ENCODE assay signal across 10 cellular contexts in the genomic region with DNA sequence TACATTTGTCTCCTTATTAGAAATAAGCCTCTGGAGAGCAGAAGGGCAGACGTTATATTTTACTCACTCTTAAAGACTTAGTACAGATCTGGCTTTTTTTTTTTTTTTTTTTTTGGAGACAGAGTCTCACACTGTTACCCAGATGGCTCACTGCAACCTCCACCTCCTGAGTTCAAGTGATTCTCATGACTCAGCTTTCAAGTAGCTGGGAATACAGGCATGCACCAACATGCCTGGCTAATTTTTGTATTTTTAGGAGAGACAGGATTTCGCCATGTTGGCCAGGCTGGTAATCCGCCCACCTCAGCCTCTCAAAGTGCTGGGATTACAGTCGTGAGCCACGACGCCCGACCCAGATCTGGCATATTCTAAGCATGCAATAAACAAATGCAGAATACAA. TPM values are rescaled to one million over a fixed set of nuclear protein-coding genes. Genes with fewer than 3 reads are reported as not detected.
DNase-seq lines count a peak whose midpoint lies in the region; ATAC-seq and TF ChIP-seq lines count a peak whose summit lies in the region.
"Had no signal": no experiment of that assay in that cellular context is flagged by ENCODE, and none has a peak within 500 bp of the region (broad histone marks: within the 10 kb centered on the region; RNA-seq: fewer than 3 reads in every experiment).

No MANE protein-coding gene starts in this region.

- BruUV-seq in PC-3 (replicated peaks; lab: Mats Ljungman, UMichigan) = no TSS peak

- H3K27ac ChIP-seq in PC-3 (ENCODE audit: low read length) (no peak overlapping the region), epithelial cell of prostate (peak overlapping the region; percentile 27)

- intact Hi-C loops in PC-3 (cut with micrococcal nuclease) = no loop called here

- H3K4me3 ChIP-seq in PC-3 (ENCODE audit: low read length) = no peak overlapping the region

- H3K9me3 ChIP-seq in PC-3 (ENCODE audit: low read length) = no peaks in the 10 kb centered on the region

- ATAC-seq in PC-3 = no peak
- ATAC-seq in HG03442 (IDR thresholded peaks at IDR 0.05; ENCODE audit: unreplicated experiment) = no peak
- ATAC-seq in HG02970 (IDR thresholded peaks at IDR 0.05; ENCODE audit: low FRiP score, unreplicated experiment) = no peak

- POLR2A ChIA-PET in PC-3 (lab: Charles Lee; ENCODE audit: unreplicated experiment) = no interaction called here

- no peaks in the 10 kb centered on the region for H3K79me2 ChIP-seq in PC-3 (ENCODE audit: low read length)

- TF ChIP-seq CTCF in PC-3 (conservative IDR thresholded peaks at IDR 0.05; ENCODE audit: low read depth, low read length) = no peak

- no peaks in the 10 kb centered on the region for H3K9me2 ChIP-seq in PC-3 (replicated peaks; ENCODE audit: low read length)

- H3K9ac ChIP-seq in PC-3 (ENCODE audit: low read length) = no peak overlapping the region

- H3K36me3 ChIP-seq in PC-3 (ENCODE audit: low read depth, low read length) = no peaks in the 10 kb centered on the region

- CTCF ChIA-PET in PC-3 (lab: Charles Lee) = no interaction called here

- no peaks in the 10 kb centered on the region for H3F3A ChIP-seq in PC-3 (ENCODE audit: low read length, unreplicated experiment)

- DNase-seq in NCI-H1417 (lab: John Stamatoyannopoulos, UW) (peak; percentile 30 to 79 (median 38)), NCI-H1417 treated with DMSO at 0.1 percent for 48 hours (lab: John Stamatoyannopoulos, UW) (no peak), PC-3 (peak; percentile 43), epithelial cell of prostate (ENCODE audit: low read depth, low spot score) (peak; percentile 53), smooth muscle cell of the brain vasculature (ENCODE audit: low read depth, low spot score) (peak; percentile 59), HUDEP-2 (lab: John Stamatoyannopoulos, UW; ENCODE audit: unreplicated experiment in 76 of 76) (no peak)
- DNase-seq: 8988T; NK-92 treated with Interleukin-12 subunit alpha and Interleukin-12 subunit beta, amount 100 ng/mL, for 24 hours had no signal

- no peaks in the 10 kb centered on the region for H4K20me1 ChIP-seq in PC-3 (ENCODE audit: low read length)

- peaks cover 10% of the 10 kb centered on the region for H3K4me1 ChIP-seq in PC-3 (ENCODE audit: insufficient read depth, low read length)

- H3K4me2 ChIP-seq in PC-3 (ENCODE audit: low read length) = no peak overlapping the region

- H2AFZ ChIP-seq in PC-3 (ENCODE audit: low read length) = no peak overlapping the region

- no peaks in the 10 kb centered on the region for H3K27me3 ChIP-seq in PC-3 (ENCODE audit: low read length)

RNA-seq across cellular contexts. Expression of gene TMEM97, which starts 36.4 kb away (rescaled TPM):
- 30.3 and 40.5 TPM in 2 replicates for total RNA-seq in PC-3 (2014; rRNA removed)

RNA-seq across cellular contexts. Expression of gene IFT20, which starts 52.7 kb away (rescaled TPM):
- 12.9 and 23.1 TPM in 2 replicates for total RNA-seq in PC-3 (2014; rRNA removed)

RNA-seq across cellular contexts. Expression of gene TNFAIP1, which starts 53.0 kb away (rescaled TPM):
- 18.8 and 27.5 TPM in 2 replicates for total RNA-seq in PC-3 (2014; rRNA removed)

Comparison
In these comparisons a context has a peak if more than half of its experiments do, and no peak if none do; other contexts are left out.
1. DNase-seq: peak in NCI-H1417 (3 of 3), PC-3 (single experiment), epithelial cell of prostate (single experiment) and smooth muscle cell of the brain vasculature (single experiment); none in NCI-H1417 treated with DMSO at 0.1 percent for 48 hours (single experiment) and HUDEP-2 (0 of 76).